Comparison of ENCODE assay signal across 10 cellular contexts in the genomic region with DNA sequence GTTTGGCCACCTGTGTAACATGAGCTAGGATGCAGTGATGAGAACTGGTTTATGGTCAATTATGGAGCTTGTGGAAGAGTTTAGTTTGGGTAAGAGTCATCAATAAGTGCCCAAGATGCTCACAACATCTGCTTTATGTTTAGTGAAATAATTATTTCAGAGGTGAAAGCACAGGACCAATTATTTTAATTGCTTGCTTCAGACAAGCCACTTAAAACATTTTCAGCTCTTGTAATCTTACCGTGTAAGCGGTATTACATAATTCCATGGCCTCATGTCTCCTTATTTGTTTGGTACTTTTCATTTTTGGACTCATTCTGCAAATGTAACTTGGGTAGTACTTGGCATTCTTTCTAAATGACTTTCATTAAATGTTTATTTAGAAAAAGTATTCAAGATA. TPM values are rescaled to one million over a fixed set of nuclear protein-coding genes. Genes with fewer than 3 reads are reported as not detected.
DNase-seq lines count a peak whose midpoint lies in the region; ATAC-seq, FAIRE-seq and TF ChIP-seq lines count a peak whose summit lies in the region.
"Had no signal": no experiment of that assay in that cellular context is flagged by ENCODE, and none has a peak within 500 bp of the region (broad histone marks: within the 10 kb centered on the region; RNA-seq: fewer than 3 reads in every experiment).

No MANE protein-coding gene starts in this region.

- no peak overlapping the region for H3K4me3 ChIP-seq in neural progenitor cell

- H3K4me1 Mint-ChIP-seq in activated CD4-positive, alpha-beta T cell treated with anti-CD3 and anti-CD28 coated beads, Interleukin-2, amount 10 ng/mL, durations not matched to agents 24 days and 14 days: peaks cover 65% of the 10 kb centered on the region
- H3K4me1 Mint-ChIP-seq in activated naive CD8-positive, alpha-beta T cell (ENCODE audit: low read depth): peaks cover 82% of the 10 kb centered on the region
- peaks cover 27% of the 10 kb centered on the region for H3K4me1 Mint-ChIP-seq in neural progenitor cell

- TF ChIP-seq CTCF in neural progenitor cell (IDR thresholded peaks at IDR 0.05): no peak

- peak overlapping the region; percentile 92 for H3K27ac Mint-ChIP-seq in activated CD4-positive, alpha-beta T cell treated with anti-CD3 and anti-CD28 coated beads, Interleukin-2, amount 10 ng/mL, durations not matched to agents 24 days and 14 days
- peak overlapping the region; percentile 93 for H3K27ac Mint-ChIP-seq in activated naive CD8-positive, alpha-beta T cell
- no peak overlapping the region for H3K27ac Mint-ChIP-seq in neural progenitor cell

- peaks cover 100% of the 10 kb centered on the region for H3K79me2 ChIP-seq in neural progenitor cell (ENCODE audit: low read depth)

- no peaks in the 10 kb centered on the region for H3K9me3 ChIP-seq in neural progenitor cell (ENCODE audit: low read depth)

- peaks cover 66% of the 10 kb centered on the region for H3K4me1 ChIP-seq in neural progenitor cell

- intact Hi-C loops in activated CD4-positive, alpha-beta T cell treated with anti-CD3 and anti-CD28 coated beads, Interleukin-2, amount 10 ng/mL, durations not matched to agents 24 days and 14 days (cut with micrococcal nuclease): loop anchor here (2.0 kb wide), 1 partner anchor 21 kb away; no protein-coding TSS in a partner anchor

- no peaks in the 10 kb centered on the region for H3K9me3 Mint-ChIP-seq in activated CD4-positive, alpha-beta T cell treated with anti-CD3 and anti-CD28 coated beads, Interleukin-2, amount 10 ng/mL, durations not matched to agents 24 days and 14 days
- H3K9me3 Mint-ChIP-seq in activated naive CD8-positive, alpha-beta T cell (ENCODE audit: low read depth): no peaks in the 10 kb centered on the region
- H3K9me3 Mint-ChIP-seq in neural progenitor cell: no peaks in the 10 kb centered on the region

- ATAC-seq in GM19023 (IDR thresholded peaks at IDR 0.05; ENCODE audit: unreplicated experiment): no peak

- H4K20me1 ChIP-seq in neural progenitor cell (ENCODE audit: low read depth): peaks cover 99% of the 10 kb centered on the region

- H3K27ac ChIP-seq in neural progenitor cell: peak overlapping the region; percentile 48
- H3K27ac ChIP-seq: parathyroid adenoma had no signal

- H3K36me3 ChIP-seq in neural progenitor cell: no peaks in the 10 kb centered on the region

- FAIRE-seq in H54 (lab: Jason Lieb, UNC): no peak

- H3K4me3 Mint-ChIP-seq in activated CD4-positive, alpha-beta T cell treated with anti-CD3 and anti-CD28 coated beads, Interleukin-2, amount 10 ng/mL, durations not matched to agents 24 days and 14 days: peak overlapping the region; percentile 89
- peak overlapping the region; percentile 88 for H3K4me3 Mint-ChIP-seq in activated naive CD8-positive, alpha-beta T cell
- no peak overlapping the region for H3K4me3 Mint-ChIP-seq in neural progenitor cell

- no peaks in the 10 kb centered on the region for H3K27me3 ChIP-seq in neural progenitor cell

- DNase-seq in activated CD4-positive, alpha-beta T cell treated with anti-CD3 and anti-CD28 coated beads, Interleukin-2, amount 10 ng/mL, durations not matched to agents 24 days and 14 days: no peak
- no peak for DNase-seq in activated CD4-positive, alpha-beta T cell treated with anti-CD3 and anti-CD28 coated beads, Interleukin-2, amount 50 U/mL, for 4 hours
- peak; percentile 68 for DNase-seq in NCI-H1417 treated with DMSO at 0.1 percent for 48 hours (lab: John Stamatoyannopoulos, UW)
- no peak for DNase-seq in neural progenitor cell (ENCODE audit: low spot score)
- DNase-seq in COLO829 (ENCODE audit: low spot score): no peak
- no peak for DNase-seq in H54 (ENCODE audit: insufficient read length, low spot score)
- DNase-seq: effector CD4-positive, alpha-beta T cell had no signal

- peaks cover 43% of the 10 kb centered on the region for H3F3A ChIP-seq in neural progenitor cell (ENCODE audit: low read depth)

- TF ChIP-seq POLR2A in H54 (IDR thresholded peaks at IDR 0.05; ENCODE audit: low read depth, low read length): no peak

- peak overlapping the region; percentile 10 for H3K4me2 ChIP-seq in neural progenitor cell

- H3K27me3 Mint-ChIP-seq in activated CD4-positive, alpha-beta T cell treated with anti-CD3 and anti-CD28 coated beads, Interleukin-2, amount 10 ng/mL, durations not matched to agents 24 days and 14 days: no peaks in the 10 kb centered on the region
- no peaks in the 10 kb centered on the region for H3K27me3 Mint-ChIP-seq in activated naive CD8-positive, alpha-beta T cell
- peaks cover 3% of the 10 kb centered on the region for H3K27me3 Mint-ChIP-seq in neural progenitor cell (ENCODE audit: insufficient read depth, low read depth)

- H3K9ac ChIP-seq in neural progenitor cell: no peak overlapping the region
- H3K9ac ChIP-seq: parathyroid adenoma had no signal

- H3K36me3 Mint-ChIP-seq in activated CD4-positive, alpha-beta T cell treated with anti-CD3 and anti-CD28 coated beads, Interleukin-2, amount 10 ng/mL, durations not matched to agents 24 days and 14 days (ENCODE audit: low read depth): peaks cover 18% of the 10 kb centered on the region
- H3K36me3 Mint-ChIP-seq in activated naive CD8-positive, alpha-beta T cell: peaks cover 7% of the 10 kb centered on the region
- H3K36me3 Mint-ChIP-seq in neural progenitor cell: no peaks in the 10 kb centered on the region

- no peak overlapping the region for H2AFZ ChIP-seq in neural progenitor cell (replicated peaks)
- H2AFZ ChIP-seq: parathyroid adenoma had no signal

RNA-seq across cellular contexts. Expression of a gene that starts 5.4 kb away (rescaled TPM):
- 30.4 and 30.9 TPM in 2 replicates for total RNA-seq in activated CD4-positive, alpha-beta T cell treated with anti-CD3 and anti-CD28 coated beads, Interleukin-2, amount 10 ng/mL, durations not matched to agents 24 days and 14 days
- total RNA-seq in neural progenitor cell (ENCODE audit: low replicate concordance): 51.9 and 73.2 TPM in 2 replicates
